12 cellular contexts compared by ENCODE assay signal in genomic region chr13:68588623-68589022, GRCh38.
A peak's percentile ranks its signal among the peaks of the same experiment; 100 is the strongest.
DNase-seq lines count a peak whose midpoint lies in the region; ATAC-seq and TF ChIP-seq lines count a peak whose summit lies in the region.
"Had no signal": no experiment of that assay in that cellular context is flagged by ENCODE, and none has a peak within 500 bp of the region (broad histone marks: within the 10 kb centered on the region; RNA-seq: fewer than 3 reads in every experiment).

No MANE protein-coding gene starts in this region.

- DNase-seq in HT1080 (ENCODE audit: low read depth) (peak; percentile 7), mucosa of descending colon (no peak), GM23338 (ENCODE audit: low spot score) (no peak), NCI-H69 (lab: John Stamatoyannopoulos, UW) (no peak)
- no peak for DNase-seq in stimulated activated CD4-positive, alpha-beta T cell treated with anti-CD3 and anti-CD28 coated beads, Interleukin-2, amount 100 ng/mL, for 24 hours
- no peak for DNase-seq in stimulated activated naive CD8-positive, alpha-beta T cell treated with anti-CD3 and anti-CD28 coated beads, Interleukin-15, Interleukin-2, amounts not matched to agents 100 U/mL and 50 U/mL, for 24 hours
- DNase-seq: activated CD8-positive, alpha-beta T cell treated with anti-CD3 and anti-CD28 coated beads, Interleukin-2, amount 10 ng/mL, durations not matched to agents 7 days and 5 days; brain microvascular endothelial cell; foreskin melanocyte had no signal

- H3K4me1 ChIP-seq in mucosa of descending colon (ENCODE audit: low read depth) (no peaks in the 10 kb centered on the region), GM23338 (ENCODE audit: insufficient read depth) (no peaks in the 10 kb centered on the region)

- no peak overlapping the region for H3K27ac Mint-ChIP-seq in GM23338
- H3K27ac Mint-ChIP-seq: activated CD8-positive, alpha-beta T cell treated with anti-CD3 and anti-CD28 coated beads, Interleukin-2, amount 10 ng/mL, durations not matched to agents 7 days and 5 days had no signal

- no peaks in the 10 kb centered on the region for H3K9me2 ChIP-seq in GM23338 (ENCODE audit: insufficient read depth)

- H3K4me2 ChIP-seq in GM23338 = no peak overlapping the region
- H3K4me2 ChIP-seq: smooth muscle cell had no signal

- H4K20me1 ChIP-seq in GM23338 (replicated peaks; ENCODE audit: insufficient read depth) = no peaks in the 10 kb centered on the region

- H3K79me2 ChIP-seq in GM23338 (replicated peaks; ENCODE audit: insufficient read depth) = no peaks in the 10 kb centered on the region

- H3K27me3 Mint-ChIP-seq in GM23338 (ENCODE audit: insufficient read depth, low read depth, poor library complexity) = peaks cover 2% of the 10 kb centered on the region

- ATAC-seq in GM19324 (IDR thresholded peaks at IDR 0.05; ENCODE audit: low FRiP score, unreplicated experiment) = peak; percentile 100
- peak; percentile 100 for ATAC-seq in HG02852 (IDR thresholded peaks at IDR 0.05; ENCODE audit: unreplicated experiment)
- peak; percentile 40 for ATAC-seq in mucosa of descending colon
- no peak for ATAC-seq in GM23338
- no peak for ATAC-seq in stimulated activated naive CD8-positive, alpha-beta T cell treated with anti-CD3 and anti-CD28 coated beads, Interleukin-15, Interleukin-2, amounts not matched to agents 100 U/mL and 50 U/mL, for 24 hours
- ATAC-seq: activated CD8-positive, alpha-beta T cell treated with anti-CD3 and anti-CD28 coated beads, Interleukin-2, amount 10 ng/mL, durations not matched to agents 7 days and 5 days had no signal

- H3K36me3 ChIP-seq in mucosa of descending colon (ENCODE audit: low read depth) = no peaks in the 10 kb centered on the region
- no peaks in the 10 kb centered on the region for H3K36me3 ChIP-seq in GM23338 (ENCODE audit: insufficient read depth)
- H3K36me3 ChIP-seq: brain microvascular endothelial cell had no signal

- no peak overlapping the region for H3K4me3 Mint-ChIP-seq in GM23338
- H3K4me3 Mint-ChIP-seq: activated CD8-positive, alpha-beta T cell treated with anti-CD3 and anti-CD28 coated beads, Interleukin-2, amount 10 ng/mL, durations not matched to agents 7 days and 5 days had no signal

- H3K4me3 ChIP-seq in mucosa of descending colon (no peak overlapping the region), GM23338 (no peak overlapping the region)
- H3K4me3 ChIP-seq: smooth muscle cell had no signal

- no peak overlapping the region for H3K27ac ChIP-seq in GM23338 (ENCODE audit: low read depth)
- H3K27ac ChIP-seq: brain microvascular endothelial cell had no signal

- no peaks in the 10 kb centered on the region for H3F3A ChIP-seq in GM23338 (replicated peaks; ENCODE audit: low read depth)

- TF ChIP-seq CTCF in mucosa of descending colon (IDR thresholded peaks at IDR 0.05) (no peak), GM23338 (conservative IDR thresholded peaks at IDR 0.05; ENCODE audit: low read depth in 2 of 2) (no peak)

- intact Hi-C loops in mucosa of descending colon (cut with DNase I, micrococcal nuclease) = no loop called here

- no peaks in the 10 kb centered on the region for H3K4me1 Mint-ChIP-seq in GM23338

- no peak overlapping the region for H2AFZ ChIP-seq in GM23338

- no peaks in the 10 kb centered on the region for H3K27me3 ChIP-seq in GM23338 (ENCODE audit: insufficient read depth)
- H3K27me3 ChIP-seq: brain microvascular endothelial cell had no signal

- H3K9me3 ChIP-seq in mucosa of descending colon = no peaks in the 10 kb centered on the region

- H3K36me3 Mint-ChIP-seq in GM23338 (ENCODE audit: low read depth) = no peaks in the 10 kb centered on the region

- no peaks in the 10 kb centered on the region for H3K9me3 Mint-ChIP-seq in GM23338

TF ChIP-seq in GM23338, 12 proteins besides CTCF, POLR2A, EP300 and RAD21 (continues in another document):
- no peak for TF ChIP-seq JUNB (IDR thresholded peaks at IDR 0.05; ENCODE audit: unreplicated experiment)
- TF ChIP-seq ZNF462 (CRISPR knock-in tag; IDR thresholded peaks at IDR 0.05) = no peak
- no peak for TF ChIP-seq ZNF114 (CRISPR knock-in tag; IDR thresholded peaks at IDR 0.05)
- TF ChIP-seq REST (IDR thresholded peaks at IDR 0.05; ENCODE audit: unreplicated experiment) = no peak
- TF ChIP-seq ZNF331 (CRISPR knock-in tag; IDR thresholded peaks at IDR 0.05; ENCODE audit: low read depth) = no peak
- no peak for TF ChIP-seq NANOG (IDR thresholded peaks at IDR 0.05; ENCODE audit: borderline replicate concordance)
- no peak for TF ChIP-seq STAT1 (IDR thresholded peaks at IDR 0.05; ENCODE audit: unreplicated experiment)
- no peak for TF ChIP-seq POLR2AphosphoS5 (IDR thresholded peaks at IDR 0.05; ENCODE audit: low read depth)

Comparison
In these comparisons a context has a peak if more than half of its experiments do, and no peak if none do; other contexts are left out.
1. ATAC-seq: peak in GM19324 (single experiment), HG02852 (single experiment) and mucosa of descending colon (single experiment); none in GM23338 (single experiment) and stimulated activated naive CD8-positive, alpha-beta T cell treated with anti-CD3 and anti-CD28 coated beads, Interleukin-15, Interleukin-2, amounts not matched to agents 100 U/mL and 50 U/mL, for 24 hours (single experiment).